ENCODE assay signal across 10 cellular contexts in the genomic region with DNA sequence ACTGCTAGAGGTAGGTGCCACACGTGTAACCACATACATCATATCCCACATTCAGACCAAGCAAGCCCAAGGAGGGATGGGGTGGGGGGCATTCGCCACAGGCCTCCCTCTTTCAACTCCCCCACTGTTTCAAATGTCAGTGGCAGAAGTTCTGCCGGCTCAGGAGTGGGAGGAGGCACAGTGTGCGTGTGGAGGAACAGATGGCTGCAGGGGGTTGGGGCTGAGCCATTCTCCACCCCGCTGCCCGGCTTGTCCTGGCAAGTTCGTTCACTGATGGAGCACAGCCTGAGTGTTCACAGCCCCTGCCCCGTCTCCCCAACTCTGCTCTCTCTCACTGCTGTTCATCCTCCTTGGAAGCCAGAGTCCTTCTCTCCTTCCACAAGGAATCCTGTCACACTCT.
DNase-seq lines count a peak whose midpoint lies in the region; ATAC-seq and TF ChIP-seq lines count a peak whose summit lies in the region.
"Had no signal": no experiment of that assay in that cellular context is flagged by ENCODE, and none has a peak within 500 bp of the region (broad histone marks: within the 10 kb centered on the region; RNA-seq: fewer than 3 reads in every experiment).

No MANE protein-coding gene starts in this region.

- peaks cover 14% of the 10 kb centered on the region for H3K4me1 Mint-ChIP-seq in nephron
- no peaks in the 10 kb centered on the region for H3K4me1 Mint-ChIP-seq in naive thymus-derived CD8-positive, alpha-beta T cell

- peak overlapping the region in 2 of 3 experiments; percentile 2 to 14 for H3K27ac Mint-ChIP-seq in nephron
- H3K27ac Mint-ChIP-seq in naive thymus-derived CD8-positive, alpha-beta T cell = no peak overlapping the region

- in situ Hi-C loops in ACHN (cut with HindIII; ENCODE audit: low pct_ligation_motif_present, low pct_unique_long_range_greater_than_20kb, low sequenced_read_pairs) = no loop called here

- DNase-seq in AG10803 (ENCODE audit: low read depth) (peak; percentile 83), NCI-H1694 treated with DMSO at 0.1 percent for 48 hours (lab: John Stamatoyannopoulos, UW) (peak; percentile 93), ecto neural progenitor cell (ENCODE audit: low spot score) (peak; percentile 44), ACHN (no peak), NCI-H526 (lab: John Stamatoyannopoulos, UW) (no peak)
- no peak for DNase-seq in naive thymus-derived CD8-positive, alpha-beta T cell
- DNase-seq: activated T-cell treated with anti-CD3 and anti-CD28 coated beads, Interleukin-2, amount 50 U/mL, for 48 hours; NCI-H1048 had no signal

- peaks cover 2% of the 10 kb centered on the region for H3K9me3 Mint-ChIP-seq in nephron
- no peaks in the 10 kb centered on the region for H3K9me3 Mint-ChIP-seq in naive thymus-derived CD8-positive, alpha-beta T cell

- POLR2A ChIA-PET in naive thymus-derived CD8-positive, alpha-beta T cell (lab: Charles Lee) = no interaction called here

- no peak for TF ChIP-seq CTCF in AG10803 (conservative IDR thresholded peaks at IDR 0.05; ENCODE audit: low read length)
- no peak for TF ChIP-seq CTCF in nephron (IDR thresholded peaks at IDR 0.05; ENCODE audit: unreplicated experiment in 3 of 3)

- H3K4me3 ChIP-seq in AG10803 (ENCODE audit: low read length) = no peak overlapping the region

- no peak for ATAC-seq in naive thymus-derived CD8-positive, alpha-beta T cell
- ATAC-seq in GM21390 (IDR thresholded peaks at IDR 0.05; ENCODE audit: unreplicated experiment) = no peak

- no peak overlapping the region for H3K4me3 Mint-ChIP-seq in nephron
- no peak overlapping the region for H3K4me3 Mint-ChIP-seq in naive thymus-derived CD8-positive, alpha-beta T cell

- H3K27me3 Mint-ChIP-seq in nephron (ENCODE audit: low read depth) = no peaks in the 10 kb centered on the region
- H3K27me3 Mint-ChIP-seq in naive thymus-derived CD8-positive, alpha-beta T cell = peaks cover 0 to 5% (median 4%) of the 10 kb centered on the region in 5 donors

- no peaks in the 10 kb centered on the region for H3K36me3 Mint-ChIP-seq in nephron (ENCODE audit: low read depth)
- no peaks in the 10 kb centered on the region for H3K36me3 Mint-ChIP-seq in naive thymus-derived CD8-positive, alpha-beta T cell

Comparison
In these comparisons a context has a peak if more than half of its experiments do, and no peak if none do; other contexts are left out.
1. DNase-seq: peak in AG10803 (single experiment), NCI-H1694 treated with DMSO at 0.1 percent for 48 hours (single experiment) and ecto neural progenitor cell (single experiment); none in naive thymus-derived CD8-positive, alpha-beta T cell (0 of 10), ACHN (single experiment) and NCI-H526 (0 of 2).
2. H3K27ac Mint-ChIP-seq: peak in nephron (2 of 3); none in naive thymus-derived CD8-positive, alpha-beta T cell (0 of 10).